17 cellular contexts compared by ENCODE assay signal in the genomic region with DNA sequence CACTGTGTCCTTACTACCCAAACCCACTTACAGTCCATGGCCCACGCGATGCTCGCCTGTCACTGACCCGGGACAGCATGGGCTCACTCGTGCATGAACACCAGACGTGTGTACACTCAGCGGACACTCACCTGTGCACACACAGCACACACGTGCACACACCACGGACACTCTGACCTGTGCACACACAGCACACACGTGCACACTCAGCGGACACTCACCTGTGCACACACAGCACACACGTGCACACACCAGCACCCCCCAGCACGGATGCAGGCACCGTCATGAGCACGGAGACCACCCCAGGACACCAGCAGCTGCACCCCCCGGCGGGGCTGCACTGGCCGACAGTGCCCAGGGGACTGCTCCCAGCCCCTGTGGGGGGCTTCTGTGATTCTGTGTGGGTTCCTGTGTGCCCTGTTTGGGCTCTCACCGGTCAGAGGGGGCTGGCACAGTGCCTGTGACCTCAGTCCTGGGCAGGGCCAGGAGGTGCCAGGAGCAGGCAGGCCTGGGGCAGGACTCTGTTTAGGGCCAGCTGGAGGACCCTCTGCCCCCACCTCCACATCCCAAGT. TPM values are rescaled to one million over a fixed set of nuclear protein-coding genes. Genes with fewer than 3 reads are reported as not detected.
DNase-seq lines count a peak whose midpoint lies in the region; ATAC-seq and TF ChIP-seq lines count a peak whose summit lies in the region.
"Had no signal": no experiment of that assay in that cellular context is flagged by ENCODE, and none has a peak within 500 bp of the region (broad histone marks: within the 10 kb centered on the region; RNA-seq: fewer than 3 reads in every experiment).

No MANE protein-coding gene starts in this region.

- no peak for TF ChIP-seq CTCF in gastroesophageal sphincter (IDR thresholded peaks at IDR 0.05)
- TF ChIP-seq CTCF in gastrocnemius medialis (IDR thresholded peaks at IDR 0.05 in 4 of 5, conservative IDR thresholded peaks at IDR 0.05 in 1 of 5) = no peak
- no peak for TF ChIP-seq CTCF in MM.1S (IDR thresholded peaks at IDR 0.05; ENCODE audit: low read length)

- intact Hi-C loops in left ventricle myocardium superior (cut with micrococcal nuclease) (no loop called here), Right ventricle myocardium inferior (cut with DNase I) (no loop called here), gastrocnemius medialis (cut with DNase I; ENCODE audit: low total_unique reads) (loop anchor here (10.0 kb wide), 1 partner anchor 266 kb away; a partner anchor contains a TSS)

- H3K79me2 ChIP-seq in MM.1S (ENCODE audit: low read length) = no peaks in the 10 kb centered on the region

- H3K9me3 ChIP-seq in gastroesophageal sphincter (no peaks in the 10 kb centered on the region), gastrocnemius medialis (no peaks in the 10 kb centered on the region), MM.1S (replicated peaks; ENCODE audit: insufficient read depth, low read length) (no peaks in the 10 kb centered on the region)
- H3K9me3 ChIP-seq: esophagus squamous epithelium had no signal

- no peak overlapping the region for H3K9ac ChIP-seq in MM.1S (ENCODE audit: low read length)

- ATAC-seq in left ventricle myocardium superior (no peak), Right ventricle myocardium inferior (no peak), gastroesophageal sphincter (no peak), gastrocnemius medialis (no peak), HG03097 (IDR thresholded peaks at IDR 0.05; ENCODE audit: low FRiP score, unreplicated experiment) (no peak)
- ATAC-seq: natural killer cell had no signal

- TF ChIP-seq POLR2A in gastroesophageal sphincter (IDR thresholded peaks at IDR 0.05) (no peak), gastrocnemius medialis (IDR thresholded peaks at IDR 0.05) (no peak)

- peak; percentile 33 for DNase-seq in left ventricle myocardium superior
- DNase-seq in Right ventricle myocardium inferior (ENCODE audit: missing footprints) = no peak
- no peak for DNase-seq in gastrocnemius medialis
- no peak for DNase-seq in MM.1S
- DNase-seq in COLO668 (lab: John Stamatoyannopoulos, UW; ENCODE audit: unreplicated experiment) = no peak
- no peak for DNase-seq in SKM-1 (lab: John Stamatoyannopoulos, UW; ENCODE audit: unreplicated experiment)
- DNase-seq: activated CD8-positive, alpha-beta memory T cell treated with anti-CD3 and anti-CD28 coated beads, Interleukin-2, amount 50 U/mL, for 48 hours; activated naive CD4-positive, alpha-beta T cell treated with Interleukin-2 at 50 U/mL for 16 hours; esophagus squamous epithelium; GDM1; immature natural killer cell; mammary epithelial cell; natural killer cell; NCI-H69; stimulated activated naive CD4-positive, alpha-beta T cell treated with Interleukin-2 at 50 U/mL for 16 hours had no signal

- no peaks in the 10 kb centered on the region for H3K9me2 ChIP-seq in MM.1S (replicated peaks; ENCODE audit: insufficient read depth, low read length)

- 80% methylated on average over 3 of the region's 19 CpGs; no CpG with 5 or more reads in 1 of the 2 donors for WGBS in gastroesophageal sphincter (ENCODE audit: low coverage in 1 of 2), 2 donors

- H3K4me1 ChIP-seq in gastroesophageal sphincter (peaks cover 0 to 51% (median 28%) of the 10 kb centered on the region in 3 donors), gastrocnemius medialis (peaks cover 30 to 36% of the 10 kb centered on the region in 2 donors), MM.1S (ENCODE audit: low read length) (peaks cover 13% of the 10 kb centered on the region)

- no peak for TF ChIP-seq EP300 in gastroesophageal sphincter (IDR thresholded peaks at IDR 0.05)

- no peaks in the 10 kb centered on the region for H4K20me1 ChIP-seq in MM.1S (ENCODE audit: insufficient read depth, low read length)

- H3K36me3 ChIP-seq in gastroesophageal sphincter (no peaks in the 10 kb centered on the region), gastrocnemius medialis (no peaks in the 10 kb centered on the region), MM.1S (replicated peaks; ENCODE audit: insufficient read depth, low read length) (no peaks in the 10 kb centered on the region)
- H3K36me3 ChIP-seq: esophagus squamous epithelium had no signal

- H3F3A ChIP-seq in MM.1S (ENCODE audit: insufficient read depth, low read length) = 0 out of 2 replicates have a peak, but pooled peaks cover 7% of the 10 kb centered on the region

- H2AFZ ChIP-seq in MM.1S (ENCODE audit: low read length) = no peak overlapping the region

- in situ Hi-C loops in gastrocnemius medialis (cut with MboI; ENCODE audit: low sequenced_read_pairs in 4 of 4) = loop anchor here in 2 of 4 donors (10.0 kb wide), 2 partner anchors 46 to 266 kb away; a partner anchor contains a TSS

- H3K27ac ChIP-seq in gastroesophageal sphincter = peak overlapping the region in 3 of 4 donors; percentile 66 to 95 (median 91)
- peak overlapping the region; percentile 96 to 99 (median 96) for H3K27ac ChIP-seq in gastrocnemius medialis
- no peak overlapping the region for H3K27ac ChIP-seq in MM.1S (ENCODE audit: low read length)

- no peaks in the 10 kb centered on the region for H3K27me3 ChIP-seq in gastroesophageal sphincter
- H3K27me3 ChIP-seq in gastrocnemius medialis = no peaks in the 10 kb centered on the region
- no peaks in the 10 kb centered on the region for H3K27me3 ChIP-seq in MM.1S (replicated peaks; ENCODE audit: insufficient read depth, low read length)
- H3K27me3 ChIP-seq: esophagus squamous epithelium had no signal

- no peak overlapping the region for H3K4me2 ChIP-seq in MM.1S (ENCODE audit: low read depth, low read length)

- H3K4me3 ChIP-seq in gastroesophageal sphincter (no peak overlapping the region), gastrocnemius medialis (no peak overlapping the region), MM.1S (ENCODE audit: low read length) (no peak overlapping the region)

RNA-seq across cellular contexts. Expression of a gene that starts 20.2 kb away (rescaled TPM):
- total RNA-seq in left ventricle myocardium superior (27.4 TPM), Right ventricle myocardium inferior (30.6 TPM), gastroesophageal sphincter (10 to 100 TPM; 21.9 to 36.2 (median 30.9) TPM), gastrocnemius medialis (10 to 100 TPM in 3 of 4 donors, 1 to 10 TPM in 1; 8.9 to 15.0 (median 13.0) TPM)

RNA-seq across cellular contexts. Expression of a gene that starts 20.4 kb away (rescaled TPM):
- total RNA-seq in left ventricle myocardium superior (16.2 TPM), Right ventricle myocardium inferior (16.4 TPM), gastroesophageal sphincter (10 to 100 TPM; 18.8 to 30.0 (median 22.6) TPM), gastrocnemius medialis (1 to 10 TPM; 6.4 to 9.6 (median 8.2) TPM)

RNA-seq across cellular contexts. Expression of a gene that starts 21.9 kb away (rescaled TPM):
- 65.1 TPM for total RNA-seq in left ventricle myocardium superior
- total RNA-seq in Right ventricle myocardium inferior = 56.9 TPM
- 10 to 100 TPM; 30.0 to 58.3 (median 46.4) TPM for total RNA-seq in gastroesophageal sphincter
- total RNA-seq in gastrocnemius medialis = 100 to 1,000 TPM; 165 to 327 (median 188) TPM
